In the genomic region with DNA sequence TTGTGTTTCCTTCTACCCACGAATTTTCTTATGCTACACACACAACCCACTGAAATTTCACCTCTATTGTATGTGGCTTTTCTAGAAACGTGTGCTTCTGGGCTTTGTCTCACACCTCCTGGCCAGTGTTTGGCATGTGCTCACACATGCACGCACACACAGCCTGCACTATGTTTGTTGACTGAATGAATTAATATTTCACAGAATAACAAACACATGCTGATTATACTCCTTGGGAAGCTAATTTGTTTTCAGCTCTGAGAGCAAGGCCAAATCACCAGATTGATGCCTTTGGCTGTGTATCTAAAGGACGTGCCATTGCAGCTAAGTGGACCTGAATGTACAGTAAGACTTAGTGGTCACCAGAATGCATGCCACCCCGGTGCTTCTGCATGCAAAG, we compare ENCODE assay signal across 21 cellular contexts.
DNase-seq lines count a peak whose midpoint lies in the region; ATAC-seq, FAIRE-seq and TF ChIP-seq lines count a peak whose summit lies in the region.
"Had no signal": no experiment of that assay in that cellular context is flagged by ENCODE, and none has a peak within 500 bp of the region (broad histone marks: within the 10 kb centered on the region; RNA-seq: fewer than 3 reads in every experiment).

No MANE protein-coding gene starts in this region.

- H3K4me3 ChIP-seq in body of pancreas, result no peak overlapping the region
- H3K4me3 ChIP-seq in HepG2 (replicated peaks in 1 of 3; ENCODE audit: insufficient read depth in 1 of 3, low read depth in 2 of 3, low read length in 3 of 3), result no peak overlapping the region
- no peak overlapping the region for H3K4me3 ChIP-seq in trophoblast cell (ENCODE audit: low read depth, low read length)
- H3K4me3 ChIP-seq: A549, GM23248 had no signal

- no peak overlapping the region for H4K12ac ChIP-seq in trophoblast cell (ENCODE audit: low read depth, low read length)

- H3K79me2 ChIP-seq in HepG2 (ENCODE audit: insufficient read depth, low read length) (no peaks in the 10 kb centered on the region), trophoblast cell (ENCODE audit: control insufficient read depth, insufficient read depth, low read length, poor library complexity) (no peaks in the 10 kb centered on the region)

- H4K20me1 ChIP-seq in HepG2 (ENCODE audit: insufficient read depth, low read length), result no peaks in the 10 kb centered on the region

- no peak overlapping the region for H4K91ac ChIP-seq in trophoblast cell (ENCODE audit: low read depth, low read length)

- H2AK5ac ChIP-seq in trophoblast cell (ENCODE audit: low read length), result no peak overlapping the region

- no peak overlapping the region for H3K23ac ChIP-seq in trophoblast cell (ENCODE audit: low read length)

- H3K36me3 ChIP-seq in body of pancreas (replicated peaks in 1 of 2; ENCODE audit: insufficient read depth in 1 of 2, low read depth in 2 of 2), result no peaks in the 10 kb centered on the region
- H3K36me3 ChIP-seq in HepG2 (replicated peaks in 1 of 2; ENCODE audit: control insufficient read depth in 1 of 2, insufficient read depth in 2 of 2, low read length in 2 of 2), result no peaks in the 10 kb centered on the region
- no peaks in the 10 kb centered on the region for H3K36me3 ChIP-seq in trophoblast cell (ENCODE audit: control insufficient read depth in 1 of 2, insufficient read depth in 2 of 2, low read length in 2 of 2)

- TF ChIP-seq POLR2A in body of pancreas (IDR thresholded peaks at IDR 0.05) (no peak), HepG2 (IDR thresholded peaks at IDR 0.05; ENCODE audit: insufficient read depth in 1 of 2, low read depth in 2 of 2, low read length in 2 of 2) (no peak)

- intact Hi-C loops in body of pancreas (cut with DNase I), result no loop called here
- intact Hi-C loops in HepG2 (cut with micrococcal nuclease; ENCODE audit: unreplicated experiment), result no loop called here

- no peak overlapping the region for H3K14ac ChIP-seq in trophoblast cell (ENCODE audit: low read length)

- peak overlapping the region; percentile 10 for H2BK5ac ChIP-seq in trophoblast cell (ENCODE audit: low read depth, low read length, poor library complexity)

- no peaks in the 10 kb centered on the region for H3K27me3 ChIP-seq in body of pancreas
- no peaks in the 10 kb centered on the region for H3K27me3 ChIP-seq in HepG2 (ENCODE audit: control insufficient read depth in 1 of 2, insufficient read depth in 2 of 2, low read length in 2 of 2)
- H3K27me3 ChIP-seq in trophoblast cell (ENCODE audit: insufficient read depth, low read length), result no peaks in the 10 kb centered on the region

- H3K9me3 ChIP-seq in body of pancreas (no peaks in the 10 kb centered on the region), HepG2 (ENCODE audit: low read length) (no peaks in the 10 kb centered on the region), trophoblast cell (ENCODE audit: insufficient read depth, low read depth, low read length) (no peaks in the 10 kb centered on the region)
- H3K9me3 ChIP-seq: A549 had no signal

- H3K9ac ChIP-seq in HepG2 (ENCODE audit: insufficient read depth, low read depth, low read length), result no peak overlapping the region
- no peak overlapping the region for H3K9ac ChIP-seq in trophoblast cell (ENCODE audit: low read length)
- H3K9ac ChIP-seq: GM23248 had no signal

- CTCF ChIA-PET in HepG2 (lab: Yijun Ruan, JAX; ENCODE audit: low intra/inter-chr PET ratio, low total read pairs), result no interaction called here

- no peak overlapping the region for H2BK120ac ChIP-seq in trophoblast cell (ENCODE audit: insufficient read depth, low read length, poor library complexity)

- peaks cover 2% of the 10 kb centered on the region for H3K79me1 ChIP-seq in trophoblast cell (ENCODE audit: low read length)

- H2AFZ ChIP-seq in HepG2 (ENCODE audit: low read length) (no peak overlapping the region), trophoblast cell (ENCODE audit: insufficient read depth, low read length, poor library complexity) (no peak overlapping the region)
- H2AFZ ChIP-seq: GM23248 had no signal

- H2BK12ac ChIP-seq in trophoblast cell (ENCODE audit: low read length), result no peak overlapping the region

- H3K4me1 ChIP-seq in body of pancreas (peaks cover 22% of the 10 kb centered on the region), HepG2 (ENCODE audit: insufficient read depth, low read length) (peaks cover 10% of the 10 kb centered on the region), trophoblast cell (ENCODE audit: control insufficient read depth in 1 of 2, insufficient read depth in 2 of 2, low read length in 2 of 2) (peaks cover 13 to 20% of the 10 kb centered on the region in 2 experiments)
- H3K4me1 ChIP-seq: A549 had no signal

- no peak for TF ChIP-seq RAD21 in HepG2 (CRISPR knock-in tag; IDR thresholded peaks at IDR 0.05)

- in situ Hi-C loops in HepG2 (cut with HindIII; ENCODE audit: extremely low pct_ligation_motif_present, low pct_unique_long_range_greater_than_20kb), result no loop called here

- no peak for TF ChIP-seq EP300 in HepG2 (IDR thresholded peaks at IDR 0.05; ENCODE audit: low read depth in 2 of 2, low read length in 2 of 2)
- TF ChIP-seq EP300 in HepG2 (CRISPR knock-in tag; IDR thresholded peaks at IDR 0.05; ENCODE audit: borderline replicate concordance), result no peak

- ATAC-seq in body of pancreas (peak; percentile 70), HepG2 (0 out of 3 replicates have a peak, but pooled peaks have one; percentile 28), GM18870 (IDR thresholded peaks at IDR 0.05; ENCODE audit: unreplicated experiment) (no peak)
- ATAC-seq: A549, HCT116, Right ventricle myocardium inferior had no signal

- no peak overlapping the region for H4K8ac ChIP-seq in trophoblast cell (ENCODE audit: low read depth, low read length)

- POLR2A ChIA-PET in HepG2 (lab: Yijun Ruan, JAX), result no interaction called here

- no peak overlapping the region for H3K18ac ChIP-seq in trophoblast cell (ENCODE audit: low read length)

- DNase-seq in COLO668 (lab: John Stamatoyannopoulos, UW; ENCODE audit: unreplicated experiment) (peak; percentile 13), body of pancreas (peak in 3 of 4 donors; percentile 19 to 45 (median 36)), HepG2 (ENCODE audit: low spot score) (no peak), trophoblast cell (no peak), NCI-H226 (no peak), activated T-cell treated with anti-CD3 and anti-CD28 coated beads for 4 hours (no peak)
- DNase-seq: CD8-positive, alpha-beta memory T cell; DMS79 treated with DMSO at 0.1 percent for 48 hours; GDM1; GM23248; NCI-H1105 treated with DMSO at 0.1 percent for 48 hours; NCI-H1694; NCI-H2081 treated with DMSO at 0.1 percent for 48 hours; NCI-H510A treated with DMSO at 0.1 percent for 48 hours; NCI-H774 had no signal

- H3K27ac ChIP-seq in body of pancreas (peak overlapping the region in 1 of 4 donors; percentile 17), HepG2 (ENCODE audit: extremely low read length, insufficient read depth, low read length) (no peak overlapping the region), trophoblast cell (ENCODE audit: low read depth, low read length) (peak overlapping the region; percentile 51)
- H3K27ac ChIP-seq: A549, GM23248 had no signal

- BruUV-seq in HepG2 (replicated peaks; lab: Mats Ljungman, UMichigan), result no TSS peak

- H3K4ac ChIP-seq in trophoblast cell (ENCODE audit: low read depth, low read length), result no peak overlapping the region

- WGBS in body of pancreas, 2 donors, result 10 to 17% methylated on average over 5 of the region's 5 CpGs
- 70% methylated on average over 5 of the region's 5 CpGs for WGBS in HepG2 (ENCODE audit: low lambda C conversion rate)
- WGBS in trophoblast cell (ENCODE audit: extremely low coverage, insufficient coverage, insufficient read length), result no CpG with 5 or more reads among the region's 5 CpGs

- no peak for TF ChIP-seq CTCF in body of pancreas (IDR thresholded peaks at IDR 0.05)
- no peak for TF ChIP-seq CTCF in HepG2 (CRISPR knock-in tag; IDR thresholded peaks at IDR 0.05)

- no peak for FAIRE-seq in HepG2 (lab: Jason Lieb, UNC)
- FAIRE-seq: A549, D721Med, RCC 7860 had no signal

- H3K4me2 ChIP-seq in HepG2 (ENCODE audit: low read depth, low read length) (no peak overlapping the region), trophoblast cell (ENCODE audit: low read length) (no peak overlapping the region)
- H3K4me2 ChIP-seq: A549 had no signal

TF ChIP-seq in HepG2, 621 proteins besides CTCF, POLR2A, EP300 and RAD21:
- TF ChIP-seq, protein P1, sequence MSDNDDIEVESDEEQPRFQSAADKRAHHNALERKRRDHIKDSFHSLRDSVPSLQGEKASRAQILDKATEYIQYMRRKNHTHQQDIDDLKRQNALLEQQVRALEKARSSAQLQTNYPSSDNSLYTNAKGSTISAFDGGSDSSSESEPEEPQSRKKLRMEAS (IDR thresholded peaks at IDR 0.05), result peak; percentile 48; the same call in 1 of the 2 replicates
- TF ChIP-seq ZNF558 (CRISPR knock-in tag; IDR thresholded peaks at IDR 0.05; ENCODE audit: borderline replicate concordance), result 0 out of 2 replicates have a peak, but pooled peaks have one; percentile 23
- TF ChIP-seq SALL1 (CRISPR knock-in tag; IDR thresholded peaks at IDR 0.05), result peak; percentile 45; the same call in 1 of the 2 replicates
- TF ChIP-seq NFIB (CRISPR knock-in tag; IDR thresholded peaks at IDR 0.05; ENCODE audit: borderline replicate concordance), result no peak
- no peak for TF ChIP-seq SOX6 (IDR thresholded peaks at IDR 0.05)
- TF ChIP-seq SOX6 (CRISPR knock-in tag; IDR thresholded peaks at IDR 0.05), result 0 out of 2 replicates have a peak, but pooled peaks have one; percentile 17
- no peak for TF ChIP-seq MAZ (IDR thresholded peaks at IDR 0.05; ENCODE audit: borderline replicate concordance, low read depth, low read length)
- no peak for TF ChIP-seq MAZ (CRISPR knock-in tag; IDR thresholded peaks at IDR 0.05; ENCODE audit: low read depth)

Comparison
In these comparisons a context has a peak if more than half of its experiments do, and no peak if none do; other contexts are left out.
1. DNase-seq: peak in COLO668 (single experiment) and body of pancreas (3 of 4); none in HepG2 (single experiment), trophoblast cell (0 of 2), NCI-H226 (single experiment) and activated T-cell treated with anti-CD3 and anti-CD28 coated beads for 4 hours (single experiment).